Comparison of ENCODE assay signal across 9 cellular contexts in genomic region chr1:46448109-46448911, GRCh38. TPM values are rescaled to one million over a fixed set of nuclear protein-coding genes. Genes with fewer than 3 reads are reported as not detected.
A peak's percentile ranks its signal among the peaks of the same experiment; 100 is the strongest.
DNase-seq lines count a peak whose midpoint lies in the region; ATAC-seq, FAIRE-seq and TF ChIP-seq lines count a peak whose summit lies in the region.
"Had no signal": no experiment of that assay in that cellular context is flagged by ENCODE, and none has a peak within 500 bp of the region (broad histone marks: within the 10 kb centered on the region; RNA-seq: fewer than 3 reads in every experiment).

No MANE protein-coding gene starts in this region.

- FAIRE-seq in GM12878 (lab: Jason Lieb, UNC) (no peak), kidney (lab: Jason Lieb, UNC) (no peak)
- FAIRE-seq: islet of Langerhans had no signal

- no peak for ATAC-seq in GM12878

- no peak for TF ChIP-seq EP300 in GM12878 (IDR thresholded peaks at IDR 0.05; ENCODE audit: borderline replicate concordance in 1 of 2, control insufficient read depth in 1 of 2, low read depth in 2 of 2, low read length in 2 of 2)

- 15% methylated on average over 59 of the region's 76 CpGs for WGBS in GM12878 (ENCODE audit: insufficient coverage, insufficient replicate concordance, low lambda C conversion rate, missing lambda C conversion rate)

- no peak overlapping the region for H3K4me2 ChIP-seq in GM12878 (ENCODE audit: control insufficient read depth, insufficient read depth)

- RAD21 ChIA-PET in GM12878 (lab: Charles Lee; ENCODE audit: unreplicated experiment): no interaction called here

- SMC1A ChIA-PET in GM12878 (lab: Charles Lee; ENCODE audit: uncharacterized antibody, unreplicated experiment): interaction anchor here (1.7 to 1.8 kb wide), 2 partner anchors 79 to 81 kb away, joined by 6 to 18 read pairs; no protein-coding TSS in a partner anchor

- TF ChIP-seq RAD21 in GM12878 (IDR thresholded peaks at IDR 0.05; ENCODE audit: insufficient read depth, low read depth, low read length): no peak

- H3K36me3 ChIP-seq in HUES48 (ENCODE audit: control insufficient read depth, insufficient read depth, low read length) (no peaks in the 10 kb centered on the region), GM12878 (ENCODE audit: control insufficient read depth in 2 of 2, insufficient read depth in 2 of 2, low read length in 1 of 2) (no peaks in the 10 kb centered on the region), iPS-20b (ENCODE audit: insufficient read depth, low read depth, low read length) (no peaks in the 10 kb centered on the region), skeletal muscle tissue (ENCODE audit: control insufficient read depth in 3 of 3, insufficient read depth in 3 of 3, low read length in 3 of 3) (no peaks in the 10 kb centered on the region), kidney (ENCODE audit: control insufficient read depth in 1 of 2, insufficient read depth in 2 of 2, low read length in 2 of 2) (no peaks in the 10 kb centered on the region)

- DNase-seq in GM12878 (ENCODE audit: low read depth, low spot score): no peak
- no peak for DNase-seq in kidney
- DNase-seq in germinal center (ENCODE audit: low spot score): no peak
- DNase-seq in stimulated activated naive CD4-positive, alpha-beta T cell (lab: John Stamatoyannopoulos, UW): no peak
- DNase-seq: anterior cingulate cortex had no signal

- H2AFZ ChIP-seq in GM12878 (ENCODE audit: control insufficient read depth, low read depth, low read length): no peak overlapping the region

- H3K27ac ChIP-seq in HUES48 (ENCODE audit: low read depth, low read length) (no peak overlapping the region), GM12878 (ENCODE audit: control insufficient read depth, insufficient read depth) (no peak overlapping the region), iPS-20b (ENCODE audit: low read length) (no peak overlapping the region), skeletal muscle tissue (ENCODE audit: low read depth, low read length) (no peak overlapping the region), kidney (ENCODE audit: low read depth in 2 of 2, low read length in 2 of 2) (no peak overlapping the region)

- peak overlapping the region; percentile 74 for H3K4me3 ChIP-seq in HUES48 (ENCODE audit: low read depth, low read length)
- H3K4me3 ChIP-seq in GM12878: no peak overlapping the region
- H3K4me3 ChIP-seq in iPS-20b (ENCODE audit: low read length): peak overlapping the region; percentile 75
- H3K4me3 ChIP-seq in skeletal muscle tissue (ENCODE audit: low read length in 3 of 3): peak overlapping the region in 2 of 3 donors; percentile 40 to 60
- peak overlapping the region in 1 of 2 donors; percentile 24 for H3K4me3 ChIP-seq in kidney (ENCODE audit: low read length in 2 of 2)

- TF ChIP-seq CTCF in GM12878 (IDR thresholded peaks at IDR 0.05 in 2 of 3, conservative IDR thresholded peaks at IDR 0.05 in 1 of 3; ENCODE audit: control insufficient read depth in 2 of 3, extremely low read depth in 1 of 3, insufficient read depth in 1 of 3, low read depth in 3 of 3, low read length in 3 of 3): no peak
- no peak for TF ChIP-seq CTCF in kidney (IDR thresholded peaks at IDR 0.05; ENCODE audit: borderline replicate concordance, extremely low read depth, insufficient read depth)

- H3K4me1 ChIP-seq in HUES48 (ENCODE audit: control insufficient read depth, insufficient read depth, low read length) (peaks cover 28% of the 10 kb centered on the region), GM12878 (ENCODE audit: control insufficient read depth, insufficient read depth, low read length) (no peaks in the 10 kb centered on the region), iPS-20b (ENCODE audit: insufficient read depth, low read length) (peaks cover 11% of the 10 kb centered on the region), skeletal muscle tissue (ENCODE audit: control insufficient read depth in 3 of 3, insufficient read depth in 3 of 3, low read length in 3 of 3) (peaks cover 2 to 10% (median 4%) of the 10 kb centered on the region in 3 donors), kidney (ENCODE audit: control insufficient read depth in 1 of 2, insufficient read depth in 1 of 2, low read depth in 1 of 2, low read length in 2 of 2) (peaks cover 0 to 4% of the 10 kb centered on the region in 2 donors)

- POLR2A ChIA-PET in GM12878 (lab: Charles Lee): no interaction called here

- no TSS peak for BruUV-seq in GM12878 (replicated peaks; lab: Mats Ljungman, UMichigan)

- TF ChIP-seq POLR2A in GM12878 (IDR thresholded peaks at IDR 0.05; ENCODE audit: low read depth, low read length): no peak

- H3K9me3 ChIP-seq in HUES48 (ENCODE audit: control insufficient read depth, insufficient read depth, low read length) (no peaks in the 10 kb centered on the region), GM12878 (replicated peaks; ENCODE audit: control insufficient read depth, insufficient read depth, low read length) (no peaks in the 10 kb centered on the region), iPS-20b (ENCODE audit: insufficient read depth, low read depth, low read length) (no peaks in the 10 kb centered on the region), skeletal muscle tissue (ENCODE audit: control insufficient read depth in 3 of 3, low read length in 3 of 3) (no peaks in the 10 kb centered on the region), kidney (ENCODE audit: control insufficient read depth in 1 of 2, low read length in 2 of 2) (no peaks in the 10 kb centered on the region)

- H3K27me3 ChIP-seq in HUES48 (ENCODE audit: control insufficient read depth, insufficient read depth, low read length) (peaks cover 95% of the 10 kb centered on the region), GM12878 (replicated peaks in 1 of 2; ENCODE audit: control insufficient read depth in 2 of 2, insufficient read depth in 2 of 2, low read length in 1 of 2) (peaks cover 7 to 21% of the 10 kb centered on the region in 2 experiments), iPS-20b (ENCODE audit: insufficient read depth, low read length) (peaks cover 97% of the 10 kb centered on the region), skeletal muscle tissue (ENCODE audit: control insufficient read depth in 3 of 3, insufficient read depth in 3 of 3, low read length in 3 of 3) (peaks cover 41 to 62% (median 45%) of the 10 kb centered on the region in 3 donors)

- in situ Hi-C loops in GM12878 (cut with MboI): loop anchor here (5.0 kb wide), 1 partner anchor 79 kb away; no protein-coding TSS in a partner anchor

- CTCF ChIA-PET in GM12878 (lab: Yijun Ruan, JAX): interaction anchor here (0.6 to 5.2 kb wide), 4 partner anchors 80 to 344 kb away, joined by 3 to 84 read pairs (median 6); no protein-coding TSS in a partner anchor

- H3K9ac ChIP-seq in HUES48 (ENCODE audit: low read depth, low read length) (no peak overlapping the region), GM12878 (ENCODE audit: control insufficient read depth, insufficient read depth, low read length) (no peak overlapping the region), iPS-20b (ENCODE audit: low read depth, low read length) (peak overlapping the region; percentile 20; the same call in 1 of the 2 replicates), skeletal muscle tissue (ENCODE audit: low read depth in 1 of 3, low read length in 3 of 3) (peak overlapping the region in 1 of 3 donors; percentile 60), kidney (ENCODE audit: low read length in 2 of 2) (no peak overlapping the region)

- intact Hi-C loops in GM12878 (cut with micrococcal nuclease; ENCODE audit: unreplicated experiment) (no loop called here), kidney (cut with DNase I) (loop anchor here (5.0 kb wide), 1 partner anchor 79 kb away; no protein-coding TSS in a partner anchor)

- no peaks in the 10 kb centered on the region for H4K20me1 ChIP-seq in GM12878 (ENCODE audit: control insufficient read depth, insufficient read depth)

- H3K79me2 ChIP-seq in GM12878 (ENCODE audit: control insufficient read depth, insufficient read depth, low read length): no peaks in the 10 kb centered on the region

RNA-seq across cellular contexts. Expression of gene DMBX1, which starts 41.3 kb away (rescaled TPM):
- not detected in 2 replicates for total RNA-seq in GM12878 (2013; cell fraction: nucleolus; rRNA removed)
- total RNA-seq in GM12878 (2014; rRNA removed) (not detected in 2 replicates), GM12878 (2014; rRNA removed; fragmentation: Illumina TruSeq; extraction: Trizol) (not detected in 2 replicates), GM12878 (2021) (not detected in 2 replicates), skeletal muscle tissue (not detected), kidney (not detected)
- not detected for polyA plus RNA-seq in GM12878 (2011; ENCODE audit: low read depth)
- polyA plus RNA-seq in GM12878 (2011; rRNA removed) (0.03 TPM in 1 of 2 replicates, not detected in the other), GM12878 (2014; fragmentation: Illumina TruSeq; extraction: Trizol) (not detected in 2 replicates), GM12878 (2014; fragmentation: Nextera tagmentation; extraction: Ambion mirVana) (not detected), GM12878 (2014; rRNA removed) (not detected in 2 replicates), GM12878 (2016; fragmentation: Nextera tagmentation; extraction: Ambion mirVana) (not detected), kidney (ENCODE audit: insufficient read depth, low read depth, low replicate concordance) (not detected)
- polyA plus RNA-seq in GM12878 (2011; cell fraction: cytosol; rRNA removed): 0.06 TPM in 1 of 2 replicates, not detected in the other
- polyA plus RNA-seq in GM12878 (2011; cell fraction: nucleus; rRNA removed): 0.07 TPM in 1 of 2 replicates, not detected in the other
- polyA plus RNA-seq in GM12878 (2012): not detected in 2 replicates
- polyA minus RNA-seq in GM12878 (2011; rRNA and poly(A)+ RNA removed): not detected in 2 replicates
- polyA minus RNA-seq in GM12878 (2011; cell fraction: cytosol; rRNA and poly(A)+ RNA removed): not detected in 2 replicates
- not detected in 2 replicates for polyA minus RNA-seq in GM12878 (2011; cell fraction: nucleus; rRNA and poly(A)+ RNA removed)

RNA-seq across cellular contexts. Expression of gene FAAH, which starts 54.2 kb away (rescaled TPM):
- total RNA-seq in GM12878 (2013; cell fraction: nucleolus; rRNA removed): 13.3 and 15.1 TPM in 2 replicates
- total RNA-seq in GM12878 (2014; rRNA removed) (0.98 and 1.4 TPM in 2 replicates), GM12878 (2014; rRNA removed; fragmentation: Illumina TruSeq; extraction: Trizol) (0.22 TPM in 1 of 2 replicates, not detected in the other), GM12878 (2021) (0.72 and 0.77 TPM in 2 replicates), skeletal muscle tissue (13.6 TPM), kidney (39.3 TPM)
- polyA plus RNA-seq in GM12878 (2011; ENCODE audit: low read depth): 0.50 TPM
- polyA plus RNA-seq in GM12878 (2011; rRNA removed) (1.7 and 2.5 TPM in 2 replicates), GM12878 (2014; fragmentation: Illumina TruSeq; extraction: Trizol) (0.11 and 0.37 TPM in 2 replicates), GM12878 (2014; fragmentation: Nextera tagmentation; extraction: Ambion mirVana) (under 1 TPM in 1 of 2 experiments, not detected in 1; 0.07 TPM), GM12878 (2014; rRNA removed) (0.52 and 0.64 TPM in 2 replicates), GM12878 (2016; fragmentation: Nextera tagmentation; extraction: Ambion mirVana) (under 1 TPM; 0.51 to 0.69 TPM), kidney (ENCODE audit: insufficient read depth, low read depth, low replicate concordance) (50.7 TPM)
- polyA plus RNA-seq in GM12878 (2011; cell fraction: cytosol; rRNA removed): 2.0 and 2.9 TPM in 2 replicates
- polyA plus RNA-seq in GM12878 (2011; cell fraction: nucleus; rRNA removed): 31.6 and 35.8 TPM in 2 replicates
- 2.1 and 2.6 TPM in 2 replicates for polyA plus RNA-seq in GM12878 (2012)
- polyA minus RNA-seq in GM12878 (2011; rRNA and poly(A)+ RNA removed): 0.88 and 4.1 TPM in 2 replicates
- polyA minus RNA-seq in GM12878 (2011; cell fraction: cytosol; rRNA and poly(A)+ RNA removed): 0.83 TPM in 1 of 2 replicates, not detected in the other
- polyA minus RNA-seq in GM12878 (2011; cell fraction: nucleus; rRNA and poly(A)+ RNA removed): 4.1 and 5.5 TPM in 2 replicates
